Comparison of ENCODE assay signal across 14 cellular contexts in genomic region chr17:13646411-13646810, GRCh38. TPM values are rescaled to one million over a fixed set of nuclear protein-coding genes. Genes with fewer than 3 reads are reported as not detected.
"Had no signal": no experiment of that assay in that cellular context is flagged by ENCODE, and none has a peak within 500 bp of the region (broad histone marks: within the 10 kb centered on the region; RNA-seq: fewer than 3 reads in every experiment).

No MANE protein-coding gene starts in this region.

- ATAC-seq: naive thymus-derived CD8-positive, alpha-beta T cell had no signal

- H3K27me3 ChIP-seq: neutrophil, uterus had no signal

- H3K4me3 ChIP-seq: lower lobe of right lung, skin epidermis, uterus had no signal

- H3K36me3 ChIP-seq: lower lobe of right lung, neutrophil, uterus had no signal

- H3K27ac ChIP-seq: lower lobe of right lung, neutrophil, skin epidermis, uterus had no signal

- H3K4me1 ChIP-seq: lower lobe of right lung, uterus had no signal

- DNase-seq: activated B cell treated with CpG ODN at 0.5 μM for 24 hours; activated CD4-positive, alpha-beta T cell treated with anti-CD3 and anti-CD28 coated beads, Interleukin-2, amount 10 ng/mL, durations not matched to agents 7 days and 5 days; amniotic stem cell; dermis blood vessel endothelial cell; endodermal cell; erythroblast; glutamatergic neuron; immature natural killer cell; lower lobe of right lung; naive thymus-derived CD8-positive, alpha-beta T cell; posterior cingulate gyrus; uterus had no signal

- H3K9me3 ChIP-seq: lower lobe of right lung, neutrophil, uterus had no signal

RNA-seq across cellular contexts. Expression of gene HS3ST3A1, which starts 44.7 kb away (rescaled TPM):
- total RNA-seq: activated B cell treated with CpG ODN at 0.5 μM for 24 hours; naive thymus-derived CD8-positive, alpha-beta T cell had no signal
